Comparison of ENCODE assay signal across 20 cellular contexts in genomic region chrX:126847143-126847542, GRCh38.
"Had no signal": no experiment of that assay in that cellular context is flagged by ENCODE, and none has a peak within 500 bp of the region (broad histone marks: within the 10 kb centered on the region; RNA-seq: fewer than 3 reads in every experiment).

No MANE protein-coding gene starts in this region.

- DNase-seq: dorsolateral prefrontal cortex; effector CD4-positive, alpha-beta T cell; hypothalamus; immature natural killer cell; islet precursor cell; kidney glomerular epithelial cell; left colon; left ventricle myocardium superior; lower lobe of right lung; natural killer cell; occipital lobe; ovary; retina; stimulated activated CD4-positive, alpha-beta T cell treated with anti-CD3 and anti-CD28 coated beads, Interleukin-12 subunit alpha, Interleukin-12 subunit beta, amount 100 ng/mL, for 4 hours; stimulated activated CD4-positive, alpha-beta T cell treated with anti-CD3 and anti-CD28 coated beads, Interleukin-1b, Interleukin-23, amount 100 ng/mL, for 48 hours; stimulated activated CD4-positive, alpha-beta T cell treated with anti-CD3 and anti-CD28 coated beads, Interleukin-4, amount 100 ng/mL, for 24 hours; stimulated activated naive CD4-positive, alpha-beta T cell treated with Interleukin-2 at 50 U/mL for 16 hours; stomach; thyroid gland; trophoblast cell had no signal
